Comparison of ENCODE assay signal across 8 cellular contexts in genomic region chr1:209190591-209191241, GRCh38.
DNase-seq lines count a peak whose midpoint lies in the region; ATAC-seq and TF ChIP-seq lines count a peak whose summit lies in the region.

No MANE protein-coding gene starts in this region.

- no peaks in the 10 kb centered on the region for H3K27me3 Mint-ChIP-seq in type B pancreatic cell

- peaks cover 10% of the 10 kb centered on the region for H3K9me3 ChIP-seq in adipocyte (ENCODE audit: control insufficient read depth, low read length)

- peak; percentile 87 for TF ChIP-seq CTCF in type B pancreatic cell (conservative IDR thresholded peaks at IDR 0.05)

- ATAC-seq in GM18867 (IDR thresholded peaks at IDR 0.05; ENCODE audit: unreplicated experiment) = peak; percentile 92
- peak; percentile 90 for ATAC-seq in HG02973 (IDR thresholded peaks at IDR 0.05; ENCODE audit: unreplicated experiment)

- H3K9ac ChIP-seq in adipocyte (ENCODE audit: low read length) = no peak overlapping the region

- H3K9me3 Mint-ChIP-seq in type B pancreatic cell = peaks cover 13% of the 10 kb centered on the region

- H3K4me3 ChIP-seq in adipocyte (ENCODE audit: low read length) = no peak overlapping the region

- no peak overlapping the region for H3K27ac Mint-ChIP-seq in type B pancreatic cell

- peaks cover 7% of the 10 kb centered on the region for H3K4me1 Mint-ChIP-seq in type B pancreatic cell (ENCODE audit: unreplicated experiment)

- peak; percentile 39 for DNase-seq in COLO829 (ENCODE audit: low spot score)
- DNase-seq in NCI-H2171 treated with DMSO at 0.1 percent for 48 hours (lab: John Stamatoyannopoulos, UW) = peak; percentile 48
- peak; percentile 48 for DNase-seq in adipocyte (ENCODE audit: low read depth)
- DNase-seq in islet precursor cell = peak; percentile 92
- no peak for DNase-seq in type B pancreatic cell (ENCODE audit: extremely low spot score, unreplicated experiment)
- DNase-seq in NCI-H2196 (lab: John Stamatoyannopoulos, UW; ENCODE audit: unreplicated experiment) = no peak

- H3K36me3 Mint-ChIP-seq in type B pancreatic cell = no peaks in the 10 kb centered on the region

- no peak overlapping the region for H3K4me3 Mint-ChIP-seq in type B pancreatic cell

- no peaks in the 10 kb centered on the region for H3K36me3 ChIP-seq in adipocyte (ENCODE audit: control insufficient read depth, insufficient read depth, low read length, severe bottlenecking)

- peaks cover 4% of the 10 kb centered on the region for H3K4me1 ChIP-seq in adipocyte (ENCODE audit: control insufficient read depth, insufficient read depth, low read length)

- H3K27me3 ChIP-seq in adipocyte (replicated peaks; ENCODE audit: control insufficient read depth, insufficient read depth, low read length) = peaks cover 3% of the 10 kb centered on the region

Comparison
In these comparisons a context has a peak if more than half of its experiments do, and no peak if none do; other contexts are left out.
1. DNase-seq: peak in COLO829 (single experiment), NCI-H2171 treated with DMSO at 0.1 percent for 48 hours (single experiment), adipocyte (single experiment) and islet precursor cell (single experiment); none in type B pancreatic cell (single experiment) and NCI-H2196 (single experiment).